8 cellular contexts compared by ENCODE assay signal in the genomic region with DNA sequence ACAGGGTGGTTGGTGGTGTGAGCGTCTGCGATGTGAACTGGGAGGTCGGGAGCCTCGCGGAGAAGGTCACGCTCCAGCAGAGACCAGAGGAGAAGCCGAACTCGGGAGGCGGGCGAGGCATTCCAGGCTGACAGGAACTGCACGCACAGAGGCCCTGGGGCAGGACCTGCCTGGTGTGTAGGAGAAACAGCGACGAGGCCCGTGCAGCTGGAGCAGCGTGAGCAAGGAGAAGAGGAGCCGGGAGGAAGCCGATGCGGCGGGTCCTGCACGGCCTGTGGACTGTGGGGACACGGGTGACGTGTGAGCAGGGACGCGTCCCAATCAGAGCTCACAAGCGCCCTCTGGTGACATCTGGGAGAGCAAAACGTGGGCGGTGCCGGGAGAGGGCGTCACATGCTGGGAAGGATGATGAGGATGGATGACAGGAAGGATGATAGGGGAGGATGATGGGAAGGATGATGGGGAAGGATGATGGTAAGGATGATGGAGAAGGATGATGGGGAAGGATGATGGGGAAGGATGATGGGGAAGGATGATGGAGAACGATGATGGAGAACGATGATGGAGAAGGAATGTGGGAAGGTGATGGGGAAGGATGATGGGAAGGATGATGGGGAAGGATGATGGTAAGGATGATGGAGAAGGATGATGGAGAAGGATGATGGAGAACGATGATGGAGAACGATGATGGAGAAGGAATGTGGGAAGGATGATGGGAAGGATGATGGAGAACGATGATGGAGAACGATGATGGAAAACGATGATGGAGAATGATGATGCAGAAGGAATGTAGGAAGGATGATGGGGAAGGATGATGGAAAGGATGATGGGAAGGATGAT. TPM values are rescaled to one million over a fixed set of nuclear protein-coding genes. Genes with fewer than 3 reads are reported as not detected.
DNase-seq lines count a peak whose midpoint lies in the region; ATAC-seq and TF ChIP-seq lines count a peak whose summit lies in the region.

No MANE protein-coding gene starts in this region.

- H3K27me3 Mint-ChIP-seq in activated CD8-positive, alpha-beta T cell treated with anti-CD3 and anti-CD28 coated beads, Interleukin-2, amount 10 ng/mL, durations not matched to agents 7 days and 5 days (ENCODE audit: low read depth): peaks cover 12% of the 10 kb centered on the region

- H3K36me3 ChIP-seq in mucosa of rectum (ENCODE audit: control insufficient read depth in 2 of 2, insufficient read depth in 2 of 2, low read length in 2 of 2) (no peaks in the 10 kb centered on the region), thoracic aorta (no peaks in the 10 kb centered on the region)

- H3K4me3 Mint-ChIP-seq in activated CD8-positive, alpha-beta T cell treated with anti-CD3 and anti-CD28 coated beads, Interleukin-2, amount 10 ng/mL, durations not matched to agents 7 days and 5 days: peak overlapping the region; percentile 37

- POLR2A ChIA-PET in activated CD8-positive, alpha-beta T cell treated with anti-CD3 and anti-CD28 coated beads, Interleukin-2, amount 10 ng/mL, durations not matched to agents 7 days and 5 days (lab: Charles Lee): no interaction called here

- H3K4me3 ChIP-seq in LNCaP clone FGC (ENCODE audit: low read depth, low read length) (no peak overlapping the region), epithelial cell of proximal tubule (ENCODE audit: low read depth, low read length) (peak overlapping the region; percentile 19), mucosa of rectum (ENCODE audit: low read length in 2 of 2) (peak overlapping the region; percentile 22 to 41), thoracic aorta (peak overlapping the region; percentile 49)

- CTCF ChIA-PET in activated CD8-positive, alpha-beta T cell treated with anti-CD3 and anti-CD28 coated beads, Interleukin-2, amount 10 ng/mL, durations not matched to agents 7 days and 5 days (lab: Charles Lee): no interaction called here

- H3K27me3 ChIP-seq in mucosa of rectum (ENCODE audit: control insufficient read depth in 2 of 2, insufficient read depth in 2 of 2, low read length in 2 of 2): peaks cover 4 to 8% of the 10 kb centered on the region in 2 donors
- no peaks in the 10 kb centered on the region for H3K27me3 ChIP-seq in thoracic aorta (replicated peaks; ENCODE audit: insufficient read depth)

- H3K4me1 ChIP-seq in mucosa of rectum (ENCODE audit: control insufficient read depth in 2 of 2, insufficient read depth in 2 of 2, low read length in 2 of 2) (no peaks in the 10 kb centered on the region), thoracic aorta (ENCODE audit: control insufficient read depth in 1 of 2, low read depth in 2 of 2) (peaks cover 0 to 6% of the 10 kb centered on the region in 2 donors)

- H3K9me3 ChIP-seq in mucosa of rectum (ENCODE audit: control insufficient read depth in 2 of 2, low read length in 2 of 2) (no peaks in the 10 kb centered on the region), thoracic aorta (no peaks in the 10 kb centered on the region)

- ATAC-seq in activated CD8-positive, alpha-beta T cell treated with anti-CD3 and anti-CD28 coated beads, Interleukin-2, amount 10 ng/mL, durations not matched to agents 7 days and 5 days: no peak
- ATAC-seq in thoracic aorta (ENCODE audit: insufficient number of reproducible peaks, low FRiP score, low read depth): no peak
- ATAC-seq in GM21447 (IDR thresholded peaks at IDR 0.05; ENCODE audit: unreplicated experiment): no peak
- ATAC-seq in HG03342 (IDR thresholded peaks at IDR 0.05; ENCODE audit: unreplicated experiment): no peak

- peaks cover 8% of the 10 kb centered on the region for H3K9me3 Mint-ChIP-seq in activated CD8-positive, alpha-beta T cell treated with anti-CD3 and anti-CD28 coated beads, Interleukin-2, amount 10 ng/mL, durations not matched to agents 7 days and 5 days (ENCODE audit: insufficient read depth)

- peak; percentile 90 for TF ChIP-seq CTCF in LNCaP clone FGC (IDR thresholded peaks at IDR 0.05; ENCODE audit: control insufficient read depth, extremely low read depth, insufficient read depth)
- peak; percentile 73 for TF ChIP-seq CTCF in epithelial cell of proximal tubule (conservative IDR thresholded peaks at IDR 0.05; ENCODE audit: low read depth, low read length)
- TF ChIP-seq CTCF in thoracic aorta (IDR thresholded peaks at IDR 0.05): peak; percentile 42

- H3K36me3 Mint-ChIP-seq in activated CD8-positive, alpha-beta T cell treated with anti-CD3 and anti-CD28 coated beads, Interleukin-2, amount 10 ng/mL, durations not matched to agents 7 days and 5 days (ENCODE audit: low read depth): peaks cover 18% of the 10 kb centered on the region

- no peaks in the 10 kb centered on the region for H3K4me1 Mint-ChIP-seq in activated CD8-positive, alpha-beta T cell treated with anti-CD3 and anti-CD28 coated beads, Interleukin-2, amount 10 ng/mL, durations not matched to agents 7 days and 5 days (ENCODE audit: low read depth)

- H3K27ac Mint-ChIP-seq in activated CD8-positive, alpha-beta T cell treated with anti-CD3 and anti-CD28 coated beads, Interleukin-2, amount 10 ng/mL, durations not matched to agents 7 days and 5 days: peak overlapping the region; percentile 78

- DNase-seq in CD1c-positive myeloid dendritic cell (ENCODE audit: extremely low spot score) (peak; percentile 70), LNCaP clone FGC (ENCODE audit: low read depth) (no peak), epithelial cell of proximal tubule (ENCODE audit: low read depth) (no peak), thoracic aorta (ENCODE audit: low spot score) (peak; percentile 38)
- peak; percentile 39 for DNase-seq in activated CD8-positive, alpha-beta T cell treated with anti-CD3 and anti-CD28 coated beads, Interleukin-2, amount 10 ng/mL, durations not matched to agents 7 days and 5 days

- H3K9ac ChIP-seq in mucosa of rectum (ENCODE audit: low read depth in 1 of 2, low read length in 2 of 2): peak overlapping the region in 1 of 2 donors; percentile 49

- no peak overlapping the region for H3K27ac ChIP-seq in mucosa of rectum (ENCODE audit: low read depth in 2 of 2, low read length in 2 of 2)
- H3K27ac ChIP-seq in thoracic aorta: no peak overlapping the region

RNA-seq across cellular contexts. Expression of a gene that starts 16.1 kb away (rescaled TPM):
- under 1 TPM; 0.16 to 0.39 TPM for total RNA-seq in activated CD8-positive, alpha-beta T cell treated with anti-CD3 and anti-CD28 coated beads, Interleukin-2, amount 10 ng/mL, durations not matched to agents 7 days and 5 days
- total RNA-seq in epithelial cell of proximal tubule: 0.17 TPM in 1 of 2 replicates, not detected in the other
- under 1 TPM in 1 of 2 donors, not detected in 1; 0.92 TPM for total RNA-seq in thoracic aorta

RNA-seq across cellular contexts. Expression of a gene that starts 19.4 kb away (rescaled TPM):
- not detected for total RNA-seq in activated CD8-positive, alpha-beta T cell treated with anti-CD3 and anti-CD28 coated beads, Interleukin-2, amount 10 ng/mL, durations not matched to agents 7 days and 5 days
- 0.07 and 2.1 TPM in 2 replicates for total RNA-seq in epithelial cell of proximal tubule
- total RNA-seq in thoracic aorta: 10 to 100 TPM; 17.2 to 18.8 TPM

RNA-seq across cellular contexts. Expression of a gene that starts 27.1 kb away (rescaled TPM):
- 10 to 100 TPM; 20.1 to 20.7 TPM for total RNA-seq in activated CD8-positive, alpha-beta T cell treated with anti-CD3 and anti-CD28 coated beads, Interleukin-2, amount 10 ng/mL, durations not matched to agents 7 days and 5 days
- total RNA-seq in epithelial cell of proximal tubule (56.4 and 78.1 TPM in 2 replicates), thoracic aorta (10 to 100 TPM; 34.1 to 94.1 TPM)

RNA-seq across cellular contexts. Expression of a gene that starts 51.3 kb away (rescaled TPM):
- total RNA-seq in activated CD8-positive, alpha-beta T cell treated with anti-CD3 and anti-CD28 coated beads, Interleukin-2, amount 10 ng/mL, durations not matched to agents 7 days and 5 days: 10 to 100 TPM; 49.0 to 53.0 TPM
- total RNA-seq in epithelial cell of proximal tubule: 142 and 265 TPM in 2 replicates
- 10 to 100 TPM; 40.2 to 86.2 TPM for total RNA-seq in thoracic aorta

Comparison
In these comparisons a context has a peak if more than half of its experiments do, and no peak if none do; other contexts are left out.
1. DNase-seq: peak in CD1c-positive myeloid dendritic cell (single experiment), activated CD8-positive, alpha-beta T cell treated with anti-CD3 and anti-CD28 coated beads, Interleukin-2, amount 10 ng/mL, durations not matched to agents 7 days and 5 days (single experiment) and thoracic aorta (single experiment); none in LNCaP clone FGC (single experiment) and epithelial cell of proximal tubule (single experiment).
2. Peak in every context shown above with its lines, with median percentiles within 50 percentile points of each other: CTCF ChIP-seq.